34 cellular contexts compared by ENCODE assay signal in the genomic region with DNA sequence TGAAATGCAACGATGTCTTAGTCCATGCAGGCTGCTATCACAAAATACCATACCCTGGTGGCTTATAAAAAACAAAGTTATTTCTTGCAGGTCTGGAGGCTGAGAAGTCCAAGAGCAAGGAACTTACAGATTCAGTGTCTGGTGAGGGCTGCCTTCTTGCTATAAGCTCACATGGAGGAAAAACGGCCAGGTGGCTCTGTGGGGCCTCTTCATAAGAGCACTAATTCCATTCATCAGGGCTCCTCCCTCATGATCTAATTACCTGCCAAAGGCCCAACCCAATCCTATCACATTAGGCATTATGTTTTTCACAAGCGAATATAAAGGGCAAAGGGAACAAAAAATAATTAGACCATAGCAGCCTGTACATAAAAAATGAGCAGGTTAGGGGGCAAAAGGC. TPM values are rescaled to one million over a fixed set of nuclear protein-coding genes. Genes with fewer than 3 reads are reported as not detected.
"Had no signal": no experiment of that assay in that cellular context is flagged by ENCODE, and none has a peak within 500 bp of the region (broad histone marks: within the 10 kb centered on the region; RNA-seq: fewer than 3 reads in every experiment).

No MANE protein-coding gene starts in this region.

- H3K4me3 Mint-ChIP-seq: activated CD4-positive, alpha-beta memory T cell treated with anti-CD3 and anti-CD28 coated beads for 36 hours; activated CD4-positive, alpha-beta T cell treated with anti-CD3 and anti-CD28 coated beads, Interleukin-2, amount 10 ng/mL, durations not matched to agents 24 days and 14 days; activated naive CD4-positive, alpha-beta T cell treated with anti-CD3 and anti-CD28 coated beads, Interleukin-2, amount 10 ng/mL, durations not matched to agents 7 days and 5 days; activated naive CD8-positive, alpha-beta T cell treated with anti-CD3 and anti-CD28 coated beads, Interleukin-2, amount 10 ng/mL, durations not matched to agents 7 days and 5 days; brain; natural killer cell; neural progenitor cell; stimulated activated memory B cell treated with anti-CD40 and anti-IgM and Interleukin-4, amounts not matched to agents 10 μg/mL and 1 μg/mL and 100 μg/mL, for 72 hours; stimulated activated naive CD8-positive, alpha-beta T cell treated with anti-CD3 and anti-CD28 coated beads, Interleukin-15, amount 100 ng/mL, for 72 hours; T-helper 1 cell treated with Interleukin-12 subunit alpha and Interleukin-12 subunit beta and Interleukin-4 antibody, amounts not matched to agents 30 μg/mL and 1 μg/mL, for 36 hours had no signal

- H3K4me2 ChIP-seq: neural progenitor cell, smooth muscle cell had no signal

- H3K79me2 ChIP-seq: parathyroid adenoma had no signal

- H3K27ac Mint-ChIP-seq: activated CD4-positive, alpha-beta memory T cell treated with anti-CD3 and anti-CD28 coated beads for 36 hours; activated CD4-positive, alpha-beta T cell treated with anti-CD3 and anti-CD28 coated beads, Interleukin-2, amount 10 ng/mL, durations not matched to agents 24 days and 14 days; activated naive CD4-positive, alpha-beta T cell treated with anti-CD3 and anti-CD28 coated beads, Interleukin-2, amount 10 ng/mL, durations not matched to agents 7 days and 5 days; activated naive CD8-positive, alpha-beta T cell treated with anti-CD3 and anti-CD28 coated beads, Interleukin-2, amount 10 ng/mL, durations not matched to agents 7 days and 5 days; brain; natural killer cell; neural progenitor cell; stimulated activated memory B cell treated with anti-CD40 and anti-IgM and Interleukin-4, amounts not matched to agents 10 μg/mL and 1 μg/mL and 100 μg/mL, for 72 hours; stimulated activated naive CD8-positive, alpha-beta T cell treated with anti-CD3 and anti-CD28 coated beads, Interleukin-15, amount 100 ng/mL, for 72 hours; T-helper 1 cell treated with Interleukin-12 subunit alpha and Interleukin-12 subunit beta and Interleukin-4 antibody, amounts not matched to agents 30 μg/mL and 1 μg/mL, for 36 hours had no signal

- H3K27ac ChIP-seq: ascending aorta, cardiac muscle cell, foreskin keratinocyte, neural progenitor cell, parathyroid adenoma, psoas muscle, sigmoid colon had no signal

- H3K4me1 Mint-ChIP-seq: activated CD4-positive, alpha-beta T cell treated with anti-CD3 and anti-CD28 coated beads, Interleukin-2, amount 10 ng/mL, durations not matched to agents 24 days and 14 days; activated naive CD4-positive, alpha-beta T cell treated with anti-CD3 and anti-CD28 coated beads, Interleukin-2, amount 10 ng/mL, durations not matched to agents 7 days and 5 days; activated naive CD8-positive, alpha-beta T cell treated with anti-CD3 and anti-CD28 coated beads, Interleukin-2, amount 10 ng/mL, durations not matched to agents 7 days and 5 days; brain; natural killer cell; neural progenitor cell; stimulated activated memory B cell treated with anti-CD40 and anti-IgM and Interleukin-4, amounts not matched to agents 10 μg/mL and 1 μg/mL and 100 μg/mL, for 72 hours; stimulated activated naive CD8-positive, alpha-beta T cell treated with anti-CD3 and anti-CD28 coated beads, Interleukin-15, amount 100 ng/mL, for 72 hours had no signal

- H3K9ac ChIP-seq: neural progenitor cell, parathyroid adenoma had no signal

- H3K9me3 ChIP-seq: ascending aorta, psoas muscle, sigmoid colon, upper lobe of left lung had no signal

- H3K27me3 Mint-ChIP-seq: brain; stimulated activated memory B cell treated with anti-CD40 and anti-IgM and Interleukin-4, amounts not matched to agents 10 μg/mL and 1 μg/mL and 100 μg/mL, for 72 hours; stimulated activated naive CD8-positive, alpha-beta T cell treated with anti-CD3 and anti-CD28 coated beads, Interleukin-15, amount 100 ng/mL, for 72 hours had no signal

- H2AFZ ChIP-seq: neural progenitor cell, parathyroid adenoma had no signal

- H3K36me3 Mint-ChIP-seq: activated CD4-positive, alpha-beta memory T cell treated with anti-CD3 and anti-CD28 coated beads for 36 hours; activated naive CD4-positive, alpha-beta T cell treated with anti-CD3 and anti-CD28 coated beads, Interleukin-2, amount 10 ng/mL, durations not matched to agents 7 days and 5 days; activated naive CD8-positive, alpha-beta T cell treated with anti-CD3 and anti-CD28 coated beads, Interleukin-2, amount 10 ng/mL, durations not matched to agents 7 days and 5 days; brain; natural killer cell; neural progenitor cell; stimulated activated memory B cell treated with anti-CD40 and anti-IgM and Interleukin-4, amounts not matched to agents 10 μg/mL and 1 μg/mL and 100 μg/mL, for 72 hours had no signal

- ATAC-seq: esophagus mucosa; foreskin keratinocyte; left cardiac atrium; natural killer cell; psoas muscle; stimulated activated memory B cell treated with anti-CD40 and anti-IgM and Interleukin-4, amounts not matched to agents 10 μg/mL and 1 μg/mL and 100 μg/mL, for 72 hours; stimulated activated naive CD8-positive, alpha-beta T cell treated with anti-CD3 and anti-CD28 coated beads, Interleukin-15, amount 100 ng/mL, for 72 hours had no signal

- H3K4me1 ChIP-seq: ascending aorta, neural progenitor cell, parathyroid adenoma, psoas muscle, sigmoid colon had no signal

- H3K36me3 ChIP-seq: ascending aorta, cardiac muscle cell, neural progenitor cell, sigmoid colon had no signal

- H3K9me3 Mint-ChIP-seq: activated CD4-positive, alpha-beta memory T cell treated with anti-CD3 and anti-CD28 coated beads for 36 hours; activated CD4-positive, alpha-beta T cell treated with anti-CD3 and anti-CD28 coated beads, Interleukin-2, amount 10 ng/mL, durations not matched to agents 24 days and 14 days; activated naive CD4-positive, alpha-beta T cell treated with anti-CD3 and anti-CD28 coated beads, Interleukin-2, amount 10 ng/mL, durations not matched to agents 7 days and 5 days; activated naive CD8-positive, alpha-beta T cell treated with anti-CD3 and anti-CD28 coated beads, Interleukin-2, amount 10 ng/mL, durations not matched to agents 7 days and 5 days; brain; natural killer cell; neural progenitor cell; stimulated activated memory B cell treated with anti-CD40 and anti-IgM and Interleukin-4, amounts not matched to agents 10 μg/mL and 1 μg/mL and 100 μg/mL, for 72 hours; stimulated activated naive CD8-positive, alpha-beta T cell treated with anti-CD3 and anti-CD28 coated beads, Interleukin-15, amount 100 ng/mL, for 72 hours; T-helper 1 cell treated with Interleukin-12 subunit alpha and Interleukin-12 subunit beta and Interleukin-4 antibody, amounts not matched to agents 30 μg/mL and 1 μg/mL, for 36 hours had no signal

- H3K27me3 ChIP-seq: ascending aorta, cardiac muscle cell, neural progenitor cell, sigmoid colon, upper lobe of left lung had no signal

- H3K4me3 ChIP-seq: ascending aorta, cardiac muscle cell, neural progenitor cell, psoas muscle, sigmoid colon, smooth muscle cell, upper lobe of left lung had no signal

- DNase-seq: activated CD4-positive, alpha-beta memory T cell treated with anti-CD3 and anti-CD28 coated beads for 36 hours; activated CD4-positive, alpha-beta T cell treated with anti-CD3 and anti-CD28 coated beads, Interleukin-2, amount 10 ng/mL, durations not matched to agents 24 days and 14 days; activated CD4-positive, CD25-positive, alpha-beta regulatory T cell treated with anti-CD3 and anti-CD28 coated beads, Interleukin-2, amount 50 U/mL, for 72 hours; activated CD8-positive, alpha-beta memory T cell treated with anti-CD3 and anti-CD28 coated beads, Interleukin-2, amount 50 U/mL, for 4 hours; activated gamma-delta T cell; activated naive CD4-positive, alpha-beta T cell treated with anti-CD3 and anti-CD28 coated beads, Interleukin-2, amount 10 ng/mL, durations not matched to agents 7 days and 5 days; activated naive CD8-positive, alpha-beta T cell treated with anti-CD3 and anti-CD28 coated beads, Interleukin-2, amount 10 ng/mL, durations not matched to agents 7 days and 5 days; activated T-cell treated with anti-CD3 and anti-CD28 coated beads, Interleukin-2, amount 50 U/mL, for 1 hour; cerebellar nuclear complex; cortex of kidney; foreskin keratinocyte; left cardiac atrium; mammary epithelial cell; midbrain; natural killer cell; occipital lobe; psoas muscle; sigmoid colon; stimulated activated CD4-positive, alpha-beta T cell treated with anti-CD3 and anti-CD28 coated beads, Interleukin-1b, Interleukin-23, amount 100 ng/mL, for 48 hours; stimulated activated CD4-positive, alpha-beta T cell treated with anti-CD3 and anti-CD28 coated beads, Interleukin-4, amount 100 ng/mL, for 4 hours; stimulated activated CD8-positive, alpha-beta memory T cell treated with anti-CD3 and anti-CD28 coated beads, Interleukin-4, amount 100 ng/mL, for 48 hours; stimulated activated naive CD8-positive, alpha-beta T cell treated with anti-CD3 and anti-CD28 coated beads, Interleukin-15, amount 100 ng/mL, for 72 hours; substantia nigra; T-helper 9 cell; upper lobe of left lung had no signal

RNA-seq across cellular contexts. Expression of a gene that starts 35.4 kb away (rescaled TPM):
- total RNA-seq: activated CD4-positive, alpha-beta T cell treated with anti-CD3 and anti-CD28 coated beads, Interleukin-2, amount 10 ng/mL, durations not matched to agents 24 days and 14 days had no signal
